8 cellular contexts compared by ENCODE assay signal in genomic region chr6:116229287-116229913, GRCh38. TPM values are rescaled to one million over a fixed set of nuclear protein-coding genes. Genes with fewer than 3 reads are reported as not detected.
DNase-seq lines count a peak whose midpoint lies in the region; ATAC-seq, FAIRE-seq and TF ChIP-seq lines count a peak whose summit lies in the region.

No MANE protein-coding gene starts in this region.

- peak; percentile 97 for FAIRE-seq in D721Med (lab: Jason Lieb, UNC)

- no peak for TF ChIP-seq CTCF in D721Med (IDR thresholded peaks at IDR 0.05; ENCODE audit: insufficient read depth, missing control alignments)
- no peak for TF ChIP-seq CTCF in epithelial cell of esophagus (IDR thresholded peaks at IDR 0.05; ENCODE audit: insufficient read depth, low read depth, low read length, missing control alignments)

- no peak for ATAC-seq in HG03457 (IDR thresholded peaks at IDR 0.05; ENCODE audit: unreplicated experiment)

- DNase-seq in D721Med (ENCODE audit: insufficient read length, low spot score) (peak; percentile 25), NCI-H2227 (lab: John Stamatoyannopoulos, UW; ENCODE audit: unreplicated experiment) (peak; percentile 96), epithelial cell of esophagus (ENCODE audit: low read depth) (peak; percentile 54), mesenteric fat pad (ENCODE audit: low spot score) (peak; percentile 92), NCI-H345 (lab: John Stamatoyannopoulos, UW) (no peak), NCI-H774 (lab: John Stamatoyannopoulos, UW) (no peak), GM03348 (ENCODE audit: low spot score) (no peak)

- H3K4me3 ChIP-seq in epithelial cell of esophagus (ENCODE audit: low read length), result no peak overlapping the region

RNA-seq across cellular contexts. Expression of gene TSPYL4, which starts 24.5 kb away (rescaled TPM):
- 8.5 TPM for total RNA-seq in mesenteric fat pad

RNA-seq across cellular contexts. Expression of gene TSPYL1, which starts 50.3 kb away (rescaled TPM):
- total RNA-seq in mesenteric fat pad, result 78.2 TPM

Comparison
In these comparisons a context has a peak if more than half of its experiments do, and no peak if none do; other contexts are left out.
1. DNase-seq: peak in D721Med (single experiment), NCI-H2227 (single experiment), epithelial cell of esophagus (single experiment) and mesenteric fat pad (single experiment); none in NCI-H345 (single experiment), NCI-H774 (single experiment) and GM03348 (single experiment).